Comparison of ENCODE assay signal across 14 cellular contexts in the genomic region with DNA sequence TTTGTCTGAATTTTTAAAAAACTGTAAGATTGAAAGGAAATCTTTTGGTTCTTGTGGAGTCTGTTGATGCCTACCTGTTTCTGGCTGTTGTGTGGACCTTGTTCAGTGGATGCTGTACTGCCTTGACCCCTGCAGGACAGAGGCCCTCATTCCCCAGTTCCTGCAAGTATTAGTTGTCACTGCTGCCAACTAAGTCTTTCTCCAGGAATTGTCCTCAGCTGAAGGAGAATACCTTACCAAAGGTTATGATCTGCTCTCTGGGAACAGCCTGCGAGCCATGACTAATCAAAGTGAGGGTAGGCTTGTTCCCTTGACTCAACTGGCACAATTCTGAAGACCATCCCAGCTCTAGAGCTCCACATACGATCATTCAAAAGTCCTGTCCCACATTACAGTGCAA.
DNase-seq lines count a peak whose midpoint lies in the region; ATAC-seq and TF ChIP-seq lines count a peak whose summit lies in the region.
"Had no signal": no experiment of that assay in that cellular context is flagged by ENCODE, and none has a peak within 500 bp of the region (broad histone marks: within the 10 kb centered on the region; RNA-seq: fewer than 3 reads in every experiment).

No MANE protein-coding gene starts in this region.

- H3K27ac Mint-ChIP-seq in activated naive CD8-positive, alpha-beta T cell treated with anti-CD3 and anti-CD28 coated beads, Interleukin-2, amount 50 U/mL, for 24 hours: no peak overlapping the region
- H3K27ac Mint-ChIP-seq: activated naive CD4-positive, alpha-beta T cell treated with anti-CD3 and anti-CD28 coated beads, Interleukin-2, amount 50 U/mL, for 72 hours; naive B cell had no signal

- ATAC-seq in right lobe of liver (peak in 2 of 4 donors; percentile 65 to 91), HG03159 (IDR thresholded peaks at IDR 0.05; ENCODE audit: unreplicated experiment) (no peak)
- no peak for ATAC-seq in activated naive CD8-positive, alpha-beta T cell treated with anti-CD3 and anti-CD28 coated beads, Interleukin-2, amount 50 U/mL, for 24 hours
- ATAC-seq: activated naive CD4-positive, alpha-beta T cell treated with anti-CD3 and anti-CD28 coated beads, Interleukin-2, amount 50 U/mL, for 72 hours had no signal

- H2AFZ ChIP-seq in PC-9: no peak overlapping the region

- H3K27me3 Mint-ChIP-seq in activated naive CD8-positive, alpha-beta T cell treated with anti-CD3 and anti-CD28 coated beads, Interleukin-2, amount 50 U/mL, for 24 hours: peaks cover 9% of the 10 kb centered on the region
- H3K27me3 Mint-ChIP-seq: naive B cell had no signal

- H3K27me3 ChIP-seq in BE2C (no peaks in the 10 kb centered on the region), right lobe of liver (no peaks in the 10 kb centered on the region), PC-9 (ENCODE audit: insufficient read depth, low read depth) (no peaks in the 10 kb centered on the region)

- DNase-seq in BE2C (no peak), OCI-M1 (lab: John Stamatoyannopoulos, UW) (peak; percentile 15), epithelial cell of esophagus (ENCODE audit: low read depth) (peak; percentile 66), right lobe of liver (peak in 2 of 3 donors; percentile 43 to 48), foreskin melanocyte (no peak), PC-9 (no peak)
- no peak for DNase-seq in activated naive CD8-positive, alpha-beta T cell treated with anti-CD3 and anti-CD28 coated beads, Interleukin-2, amount 50 U/mL, for 24 hours
- DNase-seq: naive B cell, NCI-H2171 treated with DMSO at 0.1 percent for 48 hours, RPMI8226, small intestine had no signal

- no peaks in the 10 kb centered on the region for H4K20me1 ChIP-seq in PC-9 (ENCODE audit: insufficient read depth)

- intact Hi-C loops in right lobe of liver (cut with DNase I): no loop called here
- intact Hi-C loops in PC-9 (cut with micrococcal nuclease; ENCODE audit: unreplicated experiment): no loop called here

- BruUV-seq in PC-9 (replicated peaks; lab: Mats Ljungman, UMichigan): no TSS peak

- no peak for TF ChIP-seq POLR2A in right lobe of liver (IDR thresholded peaks at IDR 0.05)

- H3K27ac ChIP-seq in right lobe of liver (no peak overlapping the region), PC-9 (no peak overlapping the region)

- no peaks in the 10 kb centered on the region for H3K9me2 ChIP-seq in PC-9 (ENCODE audit: insufficient read depth)

- TF ChIP-seq CTCF in BE2C (IDR thresholded peaks at IDR 0.05; ENCODE audit: low read depth, low read length) (peak; percentile 14), epithelial cell of esophagus (IDR thresholded peaks at IDR 0.05; ENCODE audit: insufficient read depth, low read depth, low read length, missing control alignments) (peak; percentile 31), right lobe of liver (IDR thresholded peaks at IDR 0.05) (peak in 2 of 4 donors; percentile 15 to 63), PC-9 (conservative IDR thresholded peaks at IDR 0.05) (no peak)

- H3K4me3 Mint-ChIP-seq in activated naive CD8-positive, alpha-beta T cell treated with anti-CD3 and anti-CD28 coated beads, Interleukin-2, amount 50 U/mL, for 24 hours: no peak overlapping the region
- H3K4me3 Mint-ChIP-seq: naive B cell had no signal

- no peaks in the 10 kb centered on the region for H3K9me3 Mint-ChIP-seq in activated naive CD8-positive, alpha-beta T cell treated with anti-CD3 and anti-CD28 coated beads, Interleukin-2, amount 50 U/mL, for 24 hours
- H3K9me3 Mint-ChIP-seq: activated naive CD4-positive, alpha-beta T cell treated with anti-CD3 and anti-CD28 coated beads, Interleukin-2, amount 50 U/mL, for 72 hours had no signal

- WGBS in right lobe of liver (ENCODE audit: insufficient coverage, low coverage, low lambda C conversion rate, missing lambda C conversion rate): 67% methylated on average over 1 of the region's 2 CpGs

- no peaks in the 10 kb centered on the region for H3K36me3 Mint-ChIP-seq in activated naive CD8-positive, alpha-beta T cell treated with anti-CD3 and anti-CD28 coated beads, Interleukin-2, amount 50 U/mL, for 24 hours (ENCODE audit: low read depth)
- H3K36me3 Mint-ChIP-seq: activated naive CD4-positive, alpha-beta T cell treated with anti-CD3 and anti-CD28 coated beads, Interleukin-2, amount 50 U/mL, for 72 hours; naive B cell had no signal

- H3K9me3 ChIP-seq in BE2C (no peaks in the 10 kb centered on the region), right lobe of liver (no peaks in the 10 kb centered on the region), PC-9 (ENCODE audit: insufficient read depth, low read depth) (peaks cover 5% of the 10 kb centered on the region; the same call in 1 of the 2 replicates)
- H3K9me3 ChIP-seq: HAP-1 had no signal

- H3K4me1 ChIP-seq in BE2C: no peaks in the 10 kb centered on the region
- H3K4me1 ChIP-seq in right lobe of liver: peaks cover 0 to 17% (median 5%) of the 10 kb centered on the region in 4 donors
- peaks cover 23% of the 10 kb centered on the region for H3K4me1 ChIP-seq in PC-9 (replicated peaks; ENCODE audit: insufficient read depth)
- H3K4me1 ChIP-seq: HAP-1 had no signal

- CTCF ChIA-PET in PC-9 (lab: Charles Lee): no interaction called here

- no peak overlapping the region for H3K4me3 ChIP-seq in BE2C (ENCODE audit: low read depth, low read length)
- H3K4me3 ChIP-seq in epithelial cell of esophagus (ENCODE audit: low read length): no peak overlapping the region
- no peak overlapping the region for H3K4me3 ChIP-seq in right lobe of liver
- H3K4me3 ChIP-seq in PC-9: no peak overlapping the region
- H3K4me3 ChIP-seq: HAP-1 had no signal

- no peaks in the 10 kb centered on the region for H3K36me3 ChIP-seq in BE2C
- no peaks in the 10 kb centered on the region for H3K36me3 ChIP-seq in right lobe of liver
- H3K36me3 ChIP-seq in PC-9 (ENCODE audit: low read depth): no peaks in the 10 kb centered on the region
- H3K36me3 ChIP-seq: HAP-1 had no signal

- POLR2A ChIA-PET in PC-9 (lab: Charles Lee; ENCODE audit: unreplicated experiment): no interaction called here

- no peak overlapping the region for H3K4me2 ChIP-seq in PC-9

- no peaks in the 10 kb centered on the region for H3K4me1 Mint-ChIP-seq in activated naive CD8-positive, alpha-beta T cell treated with anti-CD3 and anti-CD28 coated beads, Interleukin-2, amount 50 U/mL, for 24 hours
- H3K4me1 Mint-ChIP-seq: naive B cell had no signal

- H3F3A ChIP-seq in PC-9 (ENCODE audit: insufficient read depth, low read depth): no peaks in the 10 kb centered on the region

- no peaks in the 10 kb centered on the region for H3K79me2 ChIP-seq in PC-9 (ENCODE audit: low read depth)

Comparison
In these comparisons a context has a peak if more than half of its experiments do, and no peak if none do; other contexts are left out.
1. DNase-seq: peak in OCI-M1 (single experiment), epithelial cell of esophagus (single experiment) and right lobe of liver (2 of 3); none in BE2C (single experiment), activated naive CD8-positive, alpha-beta T cell treated with anti-CD3 and anti-CD28 coated beads, Interleukin-2, amount 50 U/mL, for 24 hours (single experiment), foreskin melanocyte (single experiment) and PC-9 (0 of 2).